Comparison of ENCODE assay signal across 13 cellular contexts in genomic region chr15:31145271-31145911, GRCh38. TPM values are rescaled to one million over a fixed set of nuclear protein-coding genes. Genes with fewer than 3 reads are reported as not detected.
A peak's percentile ranks its signal among the peaks of the same experiment; 100 is the strongest.
DNase-seq lines count a peak whose midpoint lies in the region; ATAC-seq and TF ChIP-seq lines count a peak whose summit lies in the region.
"Had no signal": no experiment of that assay in that cellular context is flagged by ENCODE, and none has a peak within 500 bp of the region (broad histone marks: within the 10 kb centered on the region; RNA-seq: fewer than 3 reads in every experiment).

No MANE protein-coding gene starts in this region.

- no peak for ATAC-seq in body of pancreas

- WGBS in body of pancreas, 2 donors: 57 to 66% methylated on average over 7 of the region's 7 CpGs

- peak; percentile 48 for TF ChIP-seq CTCF in Loucy (conservative IDR thresholded peaks at IDR 0.05; ENCODE audit: low read length)
- peak in 5 of 7 experiments; percentile 8 to 19 (median 17) for TF ChIP-seq CTCF in body of pancreas (IDR thresholded peaks at IDR 0.05)

- no peak overlapping the region for H3K27ac ChIP-seq in body of pancreas
- H3K27ac ChIP-seq: parathyroid adenoma had no signal

- H3K36me3 ChIP-seq in Loucy (ENCODE audit: insufficient read depth, low read length): no peaks in the 10 kb centered on the region
- H3K36me3 ChIP-seq in body of pancreas (replicated peaks in 1 of 2; ENCODE audit: insufficient read depth in 1 of 2, low read depth in 2 of 2): no peaks in the 10 kb centered on the region

- H3K9me2 ChIP-seq in Loucy (replicated peaks; ENCODE audit: low read depth, low read length): no peaks in the 10 kb centered on the region

- DNase-seq in EH (ENCODE audit: low read depth): peak; percentile 24
- no peak for DNase-seq in body of pancreas
- DNase-seq in kidney tubule cell (ENCODE audit: low spot score): peak; percentile 18
- no peak for DNase-seq in NCI-H446 (lab: John Stamatoyannopoulos, UW)
- no peak for DNase-seq in NCI-H128 (lab: John Stamatoyannopoulos, UW; ENCODE audit: unreplicated experiment)
- no peak for DNase-seq in erythroblast (lab: John Stamatoyannopoulos, UW)
- DNase-seq in NCI-H524 (lab: John Stamatoyannopoulos, UW): no peak
- DNase-seq: CD4-positive, alpha-beta memory T cell; NCI-H187 treated with DMSO at 0.1 percent for 48 hours; RPMI8226 had no signal

- H4K20me1 ChIP-seq in Loucy (ENCODE audit: insufficient read depth, low read length, poor library complexity, severe bottlenecking): no peaks in the 10 kb centered on the region

- TF ChIP-seq POLR2A in body of pancreas (IDR thresholded peaks at IDR 0.05) (no peak), erythroblast (IDR thresholded peaks at IDR 0.05; ENCODE audit: low read length) (no peak)

- H3K4me2 ChIP-seq in Loucy (ENCODE audit: low read depth, low read length, poor library complexity, severe bottlenecking): no peak overlapping the region

- intact Hi-C loops in body of pancreas (cut with DNase I): no loop called here

- no peak overlapping the region for H3K9ac ChIP-seq in Loucy (ENCODE audit: low read depth, low read length, poor library complexity, severe bottlenecking)
- H3K9ac ChIP-seq: parathyroid adenoma had no signal

- no peaks in the 10 kb centered on the region for H3K9me3 ChIP-seq in Loucy (ENCODE audit: insufficient read depth, low read depth, low read length)
- H3K9me3 ChIP-seq in body of pancreas: no peaks in the 10 kb centered on the region

- H3K4me1 ChIP-seq in Loucy (ENCODE audit: insufficient read depth, low read length, poor library complexity, severe bottlenecking): no peaks in the 10 kb centered on the region
- H3K4me1 ChIP-seq in body of pancreas: no peaks in the 10 kb centered on the region
- H3K4me1 ChIP-seq: parathyroid adenoma had no signal

- H3K79me2 ChIP-seq in Loucy (ENCODE audit: insufficient read depth, low read length): no peaks in the 10 kb centered on the region
- H3K79me2 ChIP-seq: parathyroid adenoma had no signal

- H2AFZ ChIP-seq in Loucy (ENCODE audit: low read length): no peak overlapping the region
- H2AFZ ChIP-seq: parathyroid adenoma had no signal

- H3K4me3 ChIP-seq in Loucy (ENCODE audit: low read length, poor library complexity, severe bottlenecking): no peak overlapping the region
- H3K4me3 ChIP-seq in body of pancreas: no peak overlapping the region
- H3K4me3 ChIP-seq: lung had no signal

- no peaks in the 10 kb centered on the region for H3F3A ChIP-seq in Loucy (ENCODE audit: low read depth)

- H3K27me3 ChIP-seq in Loucy (ENCODE audit: insufficient read depth, low read length, poor library complexity, severe bottlenecking): no peaks in the 10 kb centered on the region
- no peaks in the 10 kb centered on the region for H3K27me3 ChIP-seq in body of pancreas

RNA-seq across cellular contexts. Expression of gene TRPM1, which starts 43.9 kb away (rescaled TPM):
- total RNA-seq in body of pancreas: not detected
- total RNA-seq: CD4-positive, alpha-beta memory T cell; lung had no signal

Comparison
In these comparisons a context has a peak if more than half of its experiments do, and no peak if none do; other contexts are left out.
1. DNase-seq: peak in EH (single experiment) and kidney tubule cell (single experiment); none in body of pancreas (0 of 4), NCI-H446 (0 of 2), NCI-H128 (single experiment), erythroblast (0 of 2) and NCI-H524 (0 of 2).